15 cellular contexts compared by ENCODE assay signal in genomic region chr2:71619230-71619741, GRCh38.
DNase-seq lines count a peak whose midpoint lies in the region; ATAC-seq, FAIRE-seq and TF ChIP-seq lines count a peak whose summit lies in the region.
"Had no signal": no experiment of that assay in that cellular context is flagged by ENCODE, and none has a peak within 500 bp of the region (broad histone marks: within the 10 kb centered on the region; RNA-seq: fewer than 3 reads in every experiment).

No MANE protein-coding gene starts in this region.

- no peak for TF ChIP-seq POLR2A in stomach (IDR thresholded peaks at IDR 0.05)

- no peaks in the 10 kb centered on the region for H3K9me3 ChIP-seq in SK-N-SH
- no peaks in the 10 kb centered on the region for H3K9me3 ChIP-seq in SK-N-MC (ENCODE audit: low read depth, low read length)
- no peaks in the 10 kb centered on the region for H3K9me3 ChIP-seq in stomach
- H3K9me3 ChIP-seq: prostate gland had no signal

- H3K4me2 ChIP-seq in SK-N-SH = no peak overlapping the region
- H3K4me2 ChIP-seq: hepatocyte had no signal

- TF ChIP-seq EP300 in SK-N-SH (IDR thresholded peaks at IDR 0.05; ENCODE audit: borderline replicate concordance in 1 of 2, low read depth in 1 of 2, low read length in 1 of 2) (no peak), stomach (IDR thresholded peaks at IDR 0.05) (no peak)

- intact Hi-C loops in stomach (cut with DNase I; ENCODE audit: low total_unique reads) = no loop called here

- H3K27ac ChIP-seq in SK-N-SH (ENCODE audit: low read depth in 2 of 2, low read length in 1 of 2) (no peak overlapping the region), SK-N-MC (peak overlapping the region; percentile 57; the same call in 1 of the 2 replicates), stomach (peak overlapping the region in 1 of 5 donors; percentile 42)
- H3K27ac ChIP-seq: brain microvascular endothelial cell, hepatocyte, prostate gland had no signal

- no peaks in the 10 kb centered on the region for H4K20me1 ChIP-seq in SK-N-SH (ENCODE audit: insufficient read depth)

- H3K79me2 ChIP-seq in SK-N-SH (ENCODE audit: insufficient read depth) = no peaks in the 10 kb centered on the region
- H3K79me2 ChIP-seq: hepatocyte had no signal

- H3K27me3 ChIP-seq in SK-N-SH (ENCODE audit: insufficient read depth) (no peaks in the 10 kb centered on the region), stomach (no peaks in the 10 kb centered on the region)
- H3K27me3 ChIP-seq: brain microvascular endothelial cell, hepatocyte had no signal

- H2AFZ ChIP-seq in SK-N-SH (ENCODE audit: low read depth) = no peak overlapping the region
- H2AFZ ChIP-seq: hepatocyte had no signal

- no peak overlapping the region for H3K4me3 ChIP-seq in SK-N-SH (ENCODE audit: low read depth in 2 of 2, low read length in 1 of 2)
- H3K4me3 ChIP-seq in SK-N-MC = no peak overlapping the region
- no peak overlapping the region for H3K4me3 ChIP-seq in stomach
- H3K4me3 ChIP-seq: hepatocyte, prostate gland had no signal

- ATAC-seq in SK-N-SH treated with all-trans-retinoic acid at 6 μM for 48 hours = peak; percentile 29; the same call in 2 of the 3 replicates

- H3K9ac ChIP-seq in SK-N-SH = no peak overlapping the region
- H3K9ac ChIP-seq in SK-N-MC (ENCODE audit: insufficient read length) = no peak overlapping the region

- POLR2A ChIA-PET in SK-N-SH (lab: Yijun Ruan, JAX) = no interaction called here

- CTCF ChIA-PET in SK-N-SH (lab: Yijun Ruan, JAX) = interaction anchor here (1.0 to 2.2 kb wide), 5 partner anchors 9 to 531 kb away, joined by 3 to 7 read pairs (median 3); no protein-coding TSS in a partner anchor

- peaks cover 2% of the 10 kb centered on the region for H3F3A ChIP-seq in SK-N-SH (replicated peaks; ENCODE audit: insufficient read depth)

- no peak for FAIRE-seq in urothelium cell line (lab: Jason Lieb, UNC)

- no peak for TF ChIP-seq RAD21 in SK-N-SH (IDR thresholded peaks at IDR 0.05; ENCODE audit: low read length)

- no peaks in the 10 kb centered on the region for H3K9me2 ChIP-seq in SK-N-SH

- no peak for TF ChIP-seq CTCF in SK-N-SH (IDR thresholded peaks at IDR 0.05)
- no peak for TF ChIP-seq CTCF in stomach (IDR thresholded peaks at IDR 0.05)

- peaks cover 0 to 2% of the 10 kb centered on the region in 2 experiments; a peak in 1 of 4 replicates for H3K4me1 ChIP-seq in SK-N-SH (ENCODE audit: control insufficient read depth in 1 of 2, insufficient read depth in 2 of 2, low read depth in 1 of 2, low read length in 1 of 2)
- H3K4me1 ChIP-seq in stomach = peaks cover 4 to 25% (median 11%) of the 10 kb centered on the region in 4 donors
- H3K4me1 ChIP-seq: prostate gland had no signal

- no peak for DNase-seq in SK-N-SH
- no peak for DNase-seq in SK-N-MC (ENCODE audit: low read depth, low spot score)
- peak; percentile 44 for DNase-seq in islet precursor cell
- peak; percentile 15 for DNase-seq in stomach
- no peak for DNase-seq in urothelium cell line (ENCODE audit: low spot score)
- DNase-seq in AG08395 (ENCODE audit: low spot score) = no peak
- DNase-seq in effector CD4-positive, alpha-beta T cell = no peak
- DNase-seq: effector memory CD4-positive, alpha-beta T cell; Karpas-422; NCI-H510A treated with DMSO at 0.1 percent for 48 hours; stimulated activated CD4-positive, alpha-beta T cell treated with anti-CD3 and anti-CD28 coated beads, Interleukin-15, amount 100 ng/mL, for 24 hours had no signal

- WGBS in SK-N-SH (ENCODE audit: low lambda C conversion rate) = 72% methylated on average over 10 of the region's 15 CpGs
- 63 to 77% (median 69%) methylated on average over 12 to 15 of the region's 15 CpGs for WGBS in stomach, 5 donors

- H3K36me3 ChIP-seq in SK-N-SH (replicated peaks in 1 of 2; ENCODE audit: control insufficient read depth in 1 of 2, insufficient read depth in 2 of 2, low read length in 1 of 2) (no peaks in the 10 kb centered on the region), SK-N-MC (ENCODE audit: insufficient read depth, low read length) (no peaks in the 10 kb centered on the region), stomach (no peaks in the 10 kb centered on the region)
- H3K36me3 ChIP-seq: brain microvascular endothelial cell, prostate gland had no signal

TF ChIP-seq in SK-N-SH treated with all-trans-retinoic acid at 6 μM for 48 hours, 23 proteins besides CTCF, POLR2A, EP300 and RAD21:
- no peak for TF ChIP-seq SNAI2 (CRISPR knock-in tag; IDR thresholded peaks at IDR 0.05)
- TF ChIP-seq BACH2 (CRISPR knock-in tag; IDR thresholded peaks at IDR 0.05; ENCODE audit: borderline replicate concordance) = no peak
- TF ChIP-seq ZNF70 (CRISPR knock-in tag; IDR thresholded peaks at IDR 0.05) = no peak
- TF ChIP-seq TOX (CRISPR knock-in tag; IDR thresholded peaks at IDR 0.05; ENCODE audit: borderline replicate concordance) = no peak
- TF ChIP-seq CSDC2 (CRISPR knock-in tag; IDR thresholded peaks at IDR 0.05) = no peak
- no peak for TF ChIP-seq ZNF8 (CRISPR knock-in tag; IDR thresholded peaks at IDR 0.05)

TF ChIP-seq in SK-N-SH, 30 proteins besides CTCF, POLR2A, EP300 and RAD21:
- TF ChIP-seq USF2 (IDR thresholded peaks at IDR 0.05; ENCODE audit: borderline replicate concordance, low read depth, low read length) = no peak
- no peak for TF ChIP-seq IRF3 (IDR thresholded peaks at IDR 0.05; ENCODE audit: low read depth, low read length)
- no peak for TF ChIP-seq GATA2 (CRISPR knock-in tag; IDR thresholded peaks at IDR 0.05)
- TF ChIP-seq TCF12 (IDR thresholded peaks at IDR 0.05) = no peak
- no peak for TF ChIP-seq USF1 (IDR thresholded peaks at IDR 0.05; ENCODE audit: borderline replicate concordance, low read depth)
- TF ChIP-seq MXI1 (IDR thresholded peaks at IDR 0.05; ENCODE audit: low read depth, low read length) = no peak
TF ChIP-seq in SK-N-SH: peak in this region for 0.

Comparison
In these comparisons a context has a peak if more than half of its experiments do, and no peak if none do; other contexts are left out.
1. DNase-seq: peak in islet precursor cell (single experiment) and stomach (single experiment); none in SK-N-SH (single experiment), SK-N-MC (single experiment), urothelium cell line (single experiment), AG08395 (single experiment) and effector CD4-positive, alpha-beta T cell (single experiment).